Comparison of ENCODE assay signal across 25 cellular contexts in the genomic region with DNA sequence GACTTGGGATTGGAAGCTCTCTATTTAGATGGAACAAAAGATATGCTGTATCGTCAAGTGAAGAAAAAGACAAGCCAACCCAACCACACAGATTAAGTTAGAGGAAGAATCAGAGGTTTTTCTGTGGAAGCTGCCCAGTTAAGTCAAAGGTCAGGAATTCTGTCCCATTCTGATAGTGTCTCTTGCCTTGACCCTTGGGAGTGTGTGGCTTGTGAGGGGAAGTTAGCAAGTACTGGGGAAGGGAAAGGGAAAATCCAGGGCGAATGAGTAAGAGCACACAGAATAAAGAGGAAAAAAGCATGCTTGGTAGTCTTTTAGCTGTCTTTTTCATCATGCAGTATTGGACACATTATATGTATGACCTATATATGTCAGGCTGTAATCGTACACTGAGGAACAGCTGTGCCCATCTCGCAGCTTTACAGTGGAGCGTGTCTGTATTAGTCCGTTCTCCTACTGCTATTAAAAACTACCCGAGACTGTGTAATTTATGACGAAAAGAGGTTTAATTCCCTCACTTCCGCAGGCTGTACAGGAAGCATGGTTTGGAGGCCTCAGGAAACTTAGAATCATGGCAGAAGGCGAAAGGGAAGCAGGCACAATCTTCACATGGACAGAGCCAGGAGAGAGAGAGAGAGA.
DNase-seq lines count a peak whose midpoint lies in the region; FAIRE-seq and TF ChIP-seq lines count a peak whose summit lies in the region.
"Had no signal": no experiment of that assay in that cellular context is flagged by ENCODE, and none has a peak within 500 bp of the region (broad histone marks: within the 10 kb centered on the region; RNA-seq: fewer than 3 reads in every experiment).

No MANE protein-coding gene starts in this region.

- no peaks in the 10 kb centered on the region for H3K36me3 Mint-ChIP-seq in nephron progenitor cell (ENCODE audit: low read depth)

- H3K23me2 ChIP-seq in H1 (ENCODE audit: low read depth, low read length) = no peaks in the 10 kb centered on the region; the same call in 1 of the 2 replicates

- peaks cover 2 to 79% of the 10 kb centered on the region in 2 experiments; a peak in 3 of 4 replicates for H3K79me2 ChIP-seq in H1 (ENCODE audit: control insufficient read depth in 1 of 2, insufficient read depth in 2 of 2, low read length in 2 of 2)

- peaks cover 13% of the 10 kb centered on the region for H3K9me3 Mint-ChIP-seq in nephron progenitor cell

- no peak overlapping the region for H2BK20ac ChIP-seq in H1 (ENCODE audit: low read length)

- peak overlapping the region; percentile 22 for H3K27ac Mint-ChIP-seq in nephron progenitor cell
- H3K27ac Mint-ChIP-seq: B cell had no signal

- peaks cover 6% of the 10 kb centered on the region; the same call in 1 of the 2 replicates for H3K79me1 ChIP-seq in H1 (ENCODE audit: low read depth, low read length)

- H2BK15ac ChIP-seq in H1 (ENCODE audit: low read length) = no peak overlapping the region

- peak overlapping the region; percentile 79; the same call in 1 of the 2 replicates for H3K18ac ChIP-seq in H1 (ENCODE audit: extremely low read depth, low read length)

- H3K4me3 ChIP-seq in H1 (ENCODE audit: extremely low read depth in 1 of 4, insufficient read depth in 2 of 4, low read depth in 3 of 4, low read length in 4 of 4) (no peak overlapping the region), skeletal muscle tissue (ENCODE audit: low read length in 3 of 3) (no peak overlapping the region), uterus (no peak overlapping the region), A673 (ENCODE audit: low read depth, low read length, poor library complexity, severe bottlenecking) (no peak overlapping the region)
- H3K4me3 ChIP-seq: A549, PC-9 had no signal

- H3K27me3 ChIP-seq in H1 (replicated peaks in 1 of 4; ENCODE audit: control insufficient read depth in 3 of 4, extremely low read depth in 1 of 4, insufficient read depth in 3 of 4, low read length in 3 of 4) (no peaks in the 10 kb centered on the region), skeletal muscle tissue (ENCODE audit: control insufficient read depth in 3 of 3, insufficient read depth in 3 of 3, low read length in 3 of 3) (no peaks in the 10 kb centered on the region), uterus (no peaks in the 10 kb centered on the region), A673 (replicated peaks; ENCODE audit: insufficient read depth, low read depth, low read length, poor library complexity) (no peaks in the 10 kb centered on the region)

- H2BK5ac ChIP-seq in H1 (ENCODE audit: low read depth, low read length) = no peak overlapping the region

- CTCF ChIA-PET in H1 (lab: Charles Lee; ENCODE audit: partially characterized antibody) = no interaction called here
- CTCF ChIA-PET in A673 (lab: Charles Lee) = no interaction called here

- no TSS peak for BruUV-seq in A673 (replicated peaks; lab: Mats Ljungman, UMichigan)

- H4K91ac ChIP-seq in H1 (replicated peaks; ENCODE audit: insufficient read length, low read length) = no peak overlapping the region

- POLR2A ChIA-PET in H1 (lab: Charles Lee; ENCODE audit: partially characterized antibody) = no interaction called here
- POLR2A ChIA-PET in A673 (lab: Charles Lee; ENCODE audit: low non-redundant PET) = no interaction called here

- no peak for FAIRE-seq in H1 (lab: Jason Lieb, UNC)
- FAIRE-seq: A549, GM12892, H54, HepG2 had no signal

- no peak overlapping the region for H2BK12ac ChIP-seq in H1 (ENCODE audit: low read depth, low read length)

- H4K8ac ChIP-seq in H1 (ENCODE audit: extremely low read depth, insufficient read depth, low read length) = no peak overlapping the region

- peaks cover 0 to 1% of the 10 kb centered on the region in 2 experiments for H4K20me1 ChIP-seq in H1 (replicated peaks in 1 of 2; ENCODE audit: control insufficient read depth in 1 of 2, insufficient read depth in 2 of 2, low read length in 2 of 2)

- H2AK5ac ChIP-seq in H1 (ENCODE audit: low read depth, low read length) = no peak overlapping the region

- no peak overlapping the region for H2AFZ ChIP-seq in H1 (ENCODE audit: low read length)
- H2AFZ ChIP-seq: PC-9 had no signal

- H3K4me1 Mint-ChIP-seq in nephron progenitor cell = peaks cover 44% of the 10 kb centered on the region
- H3K4me1 Mint-ChIP-seq: B cell had no signal

- intact Hi-C loops in uterus (cut with DNase I; ENCODE audit: low total_unique reads) (no loop called here), A673 (cut with micrococcal nuclease; ENCODE audit: unreplicated experiment) (no loop called here)

- no peak overlapping the region for H3K56ac ChIP-seq in H1 (replicated peaks; ENCODE audit: insufficient read length, low read depth, low read length)

- no peak overlapping the region for H3K27ac ChIP-seq in H1 (ENCODE audit: low read depth, low read length)
- peak overlapping the region; percentile 29 for H3K27ac ChIP-seq in skeletal muscle tissue (ENCODE audit: low read depth, low read length)
- no peak overlapping the region for H3K27ac ChIP-seq in uterus
- H3K27ac ChIP-seq in A673 (ENCODE audit: low read depth, low read length, poor library complexity, severe bottlenecking) = no peak overlapping the region
- H3K27ac ChIP-seq: A549, C4-2B, PC-9 had no signal

- no peak overlapping the region for H3K4ac ChIP-seq in H1 (replicated peaks; ENCODE audit: insufficient read length, low read depth, low read length)

- H4K5ac ChIP-seq in H1 (ENCODE audit: insufficient read length, low read depth, low read length) = no peak overlapping the region

- H3K4me1 ChIP-seq in H1 (replicated peaks in 1 of 4; ENCODE audit: control insufficient read depth in 3 of 4, insufficient read depth in 4 of 4, low read length in 3 of 4) (peaks cover 10 to 16% (median 13%) of the 10 kb centered on the region in 4 experiments; a peak in 6 of 7 replicates), skeletal muscle tissue (ENCODE audit: control insufficient read depth in 3 of 3, insufficient read depth in 3 of 3, low read length in 3 of 3) (peaks cover 6 to 13% (median 8%) of the 10 kb centered on the region in 3 donors), uterus (no peaks in the 10 kb centered on the region), A673 (ENCODE audit: insufficient read depth, low read length, poor library complexity, severe bottlenecking) (no peaks in the 10 kb centered on the region)
- H3K4me1 ChIP-seq: A549 had no signal

- H3K23ac ChIP-seq in H1 (ENCODE audit: insufficient read length) = no peak overlapping the region

- WGBS in H1 (ENCODE audit: extremely low coverage in 1 of 2, insufficient coverage in 1 of 2, insufficient read length in 1 of 2, insufficient replicate concordance in 2 of 2, low coverage in 1 of 2, low lambda C conversion rate in 2 of 2, missing lambda C conversion rate in 1 of 2), 2 experiments = 88% methylated on average over 10 of the region's 10 CpGs; no CpG with 5 or more reads in 1 of the 2 experiments

- no peak overlapping the region for H2BK120ac ChIP-seq in H1 (replicated peaks; ENCODE audit: low read depth, low read length)

- no peak overlapping the region; a peak in 1 of 7 replicates for H3K9ac ChIP-seq in H1 (replicated peaks in 1 of 4; ENCODE audit: extremely low read depth in 1 of 4, low read depth in 3 of 4, low read length in 3 of 4)
- H3K9ac ChIP-seq in skeletal muscle tissue (ENCODE audit: low read depth in 1 of 3, low read length in 3 of 3) = peak overlapping the region in 1 of 3 donors; percentile 2

- H3K14ac ChIP-seq in H1 (ENCODE audit: insufficient read length) = no peak overlapping the region

- H3K36me3 ChIP-seq in H1 (ENCODE audit: control insufficient read depth in 2 of 4, insufficient read depth in 4 of 4, low read length in 3 of 4) (no peaks in the 10 kb centered on the region), skeletal muscle tissue (ENCODE audit: control insufficient read depth in 3 of 3, insufficient read depth in 3 of 3, low read length in 3 of 3) (no peaks in the 10 kb centered on the region), uterus (no peaks in the 10 kb centered on the region), A673 (ENCODE audit: insufficient read depth, low read length, poor library complexity, severe bottlenecking) (no peaks in the 10 kb centered on the region)

- no peak overlapping the region for H3K4me2 ChIP-seq in H1 (ENCODE audit: insufficient read depth in 1 of 2, low read depth in 2 of 2, low read length in 2 of 2)
- H3K4me2 ChIP-seq: A549, PC-9 had no signal

- TF ChIP-seq POLR2A in H1 (IDR thresholded peaks at IDR 0.05; ENCODE audit: control extremely low read depth in 1 of 2, low read depth in 2 of 2, low read length in 2 of 2) (no peak), uterus (IDR thresholded peaks at IDR 0.05) (no peak)

- TF ChIP-seq CTCF in H1 (IDR thresholded peaks at IDR 0.05; ENCODE audit: control extremely low read depth in 1 of 3, insufficient read depth in 1 of 3, low read depth in 1 of 3, low read length in 3 of 3) (no peak), nephron progenitor cell (IDR thresholded peaks at IDR 0.05) (no peak), uterus (IDR thresholded peaks at IDR 0.05) (no peak), A673 (conservative IDR thresholded peaks at IDR 0.05; ENCODE audit: low read depth, low read length) (no peak)

- no peak for TF ChIP-seq RAD21 in H1 (IDR thresholded peaks at IDR 0.05 in 1 of 2, conservative IDR thresholded peaks at IDR 0.05 in 1 of 2; ENCODE audit: low read depth in 2 of 2, low read length in 2 of 2)

- H3K27me3 Mint-ChIP-seq in nephron progenitor cell (ENCODE audit: low read depth, poor library complexity) = peaks cover 5% of the 10 kb centered on the region
- H3K27me3 Mint-ChIP-seq: B cell had no signal

- DNase-seq in NCI-H2171 (lab: John Stamatoyannopoulos, UW) = peak; percentile 34
- DNase-seq in H1 (ENCODE audit: low read depth in 1 of 2, low spot score in 2 of 2) = no peak
- no peak for DNase-seq in nephron progenitor cell
- DNase-seq in uterus = no peak
- no peak for DNase-seq in DMS79 treated with DMSO at 0.1 percent for 48 hours (lab: John Stamatoyannopoulos, UW)
- no peak for DNase-seq in A673 (ENCODE audit: low spot score)
- no peak for DNase-seq in NCI-H1694 (lab: John Stamatoyannopoulos, UW)
- DNase-seq: Calu3, DND-41, Kasumi-1, NCI-H1105, NCI-H1436 treated with DMSO at 0.1 percent for 48 hours, NCI-H1930, NCI-H2107, NCI-H446 treated with DMSO at 0.1 percent for 48 hours, NCI-H526, NCI-H82, PC-9 had no signal

- H3K4me3 Mint-ChIP-seq in nephron progenitor cell = peak overlapping the region; percentile 7
- H3K4me3 Mint-ChIP-seq: B cell had no signal

- TF ChIP-seq EP300 in H1 (IDR thresholded peaks at IDR 0.05; ENCODE audit: borderline replicate concordance in 1 of 2, low read depth in 2 of 2, low read length in 2 of 2) = no peak

- H3K9me3 ChIP-seq in H1 (ENCODE audit: insufficient read depth in 2 of 2, low read depth in 1 of 2, low read length in 1 of 2) (no peaks in the 10 kb centered on the region), skeletal muscle tissue (ENCODE audit: control insufficient read depth in 3 of 3, low read length in 3 of 3) (no peaks in the 10 kb centered on the region), uterus (no peaks in the 10 kb centered on the region), A673 (ENCODE audit: low read depth, low read length, poor library complexity, severe bottlenecking) (peaks cover 4% of the 10 kb centered on the region)

TF ChIP-seq in H1, 55 proteins besides CTCF, POLR2A, EP300 and RAD21 (continues in another document):
- TF ChIP-seq ASH2L (IDR thresholded peaks at IDR 0.05; ENCODE audit: low read length) = no peak
- no peak for TF ChIP-seq SIN3A (conservative IDR thresholded peaks at IDR 0.05 in 1 of 2, IDR thresholded peaks at IDR 0.05 in 1 of 2; ENCODE audit: low read depth in 1 of 2, low read length in 2 of 2)
